ENCODE assay signal across 8 cellular contexts in the genomic region with DNA sequence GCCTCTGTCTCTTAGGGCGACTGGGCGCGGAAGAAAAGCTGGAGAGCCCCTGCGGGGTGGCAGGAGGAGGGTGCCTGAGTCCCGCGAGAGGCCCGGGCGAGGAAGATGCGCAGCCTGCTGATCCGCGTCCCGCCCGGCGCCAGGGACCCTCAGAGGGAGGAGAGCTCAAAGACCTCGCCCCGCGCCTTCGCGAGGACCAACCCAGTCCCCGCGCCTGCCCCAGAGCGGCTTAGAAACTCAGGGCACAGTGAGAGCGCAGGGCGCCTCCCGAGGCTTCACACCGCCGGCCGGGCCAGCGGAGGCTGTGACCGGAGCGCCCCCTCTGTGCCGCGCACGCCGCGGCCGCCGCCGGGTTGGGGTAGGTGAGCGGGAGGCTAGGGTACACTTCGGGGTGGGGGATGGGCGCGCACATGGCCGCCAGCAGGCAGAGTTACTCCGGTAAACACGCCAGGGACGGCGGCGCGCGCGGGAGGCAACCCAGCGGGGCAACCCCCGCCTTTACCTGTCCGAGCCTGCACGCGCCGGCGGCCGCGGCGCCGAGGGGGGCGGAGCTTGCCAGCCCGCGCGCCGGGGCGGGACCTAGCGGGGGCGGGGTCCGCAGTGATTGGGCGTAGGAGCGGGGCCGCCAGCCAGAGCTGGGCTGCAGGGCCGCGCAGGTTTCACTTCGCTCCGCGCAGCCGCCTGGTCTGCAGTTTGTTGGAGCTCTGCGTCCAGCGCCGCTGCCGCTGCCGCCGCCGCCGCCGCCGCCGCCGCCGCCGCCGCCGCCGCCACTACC. TPM values are rescaled to one million over a fixed set of nuclear protein-coding genes. Genes with fewer than 3 reads are reported as not detected.
DNase-seq lines count a peak whose midpoint lies in the region; ATAC-seq, FAIRE-seq and TF ChIP-seq lines count a peak whose summit lies in the region.

A gene with protein sequence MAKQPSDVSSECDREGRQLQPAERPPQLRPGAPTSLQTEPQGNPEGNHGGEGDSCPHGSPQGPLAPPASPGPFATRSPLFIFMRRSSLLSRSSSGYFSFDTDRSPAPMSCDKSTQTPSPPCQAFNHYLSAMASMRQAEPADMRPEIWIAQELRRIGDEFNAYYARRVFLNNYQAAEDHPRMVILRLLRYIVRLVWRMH (plus strand): TSS at position 662 of the 775 bp plus-strand sequence. CDS start 2,832 bp downstream, outside the sequence.

- FAIRE-seq in kidney (lab: Jason Lieb, UNC): no peak

- H3K4me3 ChIP-seq in AG10803 (ENCODE audit: low read length) (peak within 1 kb of the TSS; percentile 82), kidney (ENCODE audit: low read length in 2 of 2) (peak within 1 kb of the TSS; percentile 75 to 76)

- H3K9me3 ChIP-seq in kidney (ENCODE audit: control insufficient read depth in 1 of 2, low read length in 2 of 2): no peaks in the 10 kb centered on the region

- DNase-seq in AG10803 (ENCODE audit: low read depth) (peak; percentile 88), NCI-H345 (lab: John Stamatoyannopoulos, UW) (peak; percentile 95), kidney (peak; percentile 98)
- peak; percentile 75 to 83 (median 79) for DNase-seq in activated CD4-positive, CD25-positive, alpha-beta regulatory T cell (lab: John Stamatoyannopoulos, UW)
- peak; percentile 86 for DNase-seq in central memory CD4-positive, alpha-beta T cell
- peak; percentile 93 for DNase-seq in stimulated activated CD4-positive, alpha-beta T cell treated with anti-CD3 and anti-CD28 coated beads, Interleukin-15, amount 100 ng/mL, for 24 hours

- ATAC-seq in GM19025 (IDR thresholded peaks at IDR 0.05; ENCODE audit: low read depth, unreplicated experiment) (peak; percentile 55), HG03280 (IDR thresholded peaks at IDR 0.05; ENCODE audit: unreplicated experiment) (peak; percentile 54)

- intact Hi-C loops in kidney (cut with DNase I): no loop called here

- H3K4me1 ChIP-seq in kidney (ENCODE audit: control insufficient read depth in 1 of 2, insufficient read depth in 1 of 2, low read depth in 1 of 2, low read length in 2 of 2): peaks cover 5 to 25% of the 10 kb centered on the region in 2 donors

- peaks cover 7 to 9% of the 10 kb centered on the region in 2 donors for H3K36me3 ChIP-seq in kidney (ENCODE audit: control insufficient read depth in 1 of 2, insufficient read depth in 2 of 2, low read length in 2 of 2)

- H3K9ac ChIP-seq in kidney (ENCODE audit: low read length in 2 of 2): peak within 1 kb of the TSS; percentile 70 to 86

- H3K27ac ChIP-seq in kidney (ENCODE audit: low read depth in 2 of 2, low read length in 2 of 2): peak within 1 kb of the TSS; percentile 83 to 91

- TF ChIP-seq CTCF in AG10803 (conservative IDR thresholded peaks at IDR 0.05; ENCODE audit: low read length): 0 out of 2 replicates have a peak, but pooled peaks have one; percentile 1
- no peak for TF ChIP-seq CTCF in kidney (IDR thresholded peaks at IDR 0.05; ENCODE audit: borderline replicate concordance, extremely low read depth, insufficient read depth)

RNA-seq across cellular contexts. Expression of the gene that starts here (rescaled TPM):
- total RNA-seq in kidney: 32.7 TPM
- 6.5 TPM for polyA plus RNA-seq in kidney (ENCODE audit: insufficient read depth, low read depth, low replicate concordance)

Comparison
In these comparisons a context has a peak if more than half of its experiments do, and no peak if none do; other contexts are left out.
1. Peak in every context shown above with its lines: DNase-seq, ATAC-seq, H3K4me3 ChIP-seq and H3K27ac ChIP-seq.